8 cellular contexts compared by ENCODE assay signal in the genomic region with DNA sequence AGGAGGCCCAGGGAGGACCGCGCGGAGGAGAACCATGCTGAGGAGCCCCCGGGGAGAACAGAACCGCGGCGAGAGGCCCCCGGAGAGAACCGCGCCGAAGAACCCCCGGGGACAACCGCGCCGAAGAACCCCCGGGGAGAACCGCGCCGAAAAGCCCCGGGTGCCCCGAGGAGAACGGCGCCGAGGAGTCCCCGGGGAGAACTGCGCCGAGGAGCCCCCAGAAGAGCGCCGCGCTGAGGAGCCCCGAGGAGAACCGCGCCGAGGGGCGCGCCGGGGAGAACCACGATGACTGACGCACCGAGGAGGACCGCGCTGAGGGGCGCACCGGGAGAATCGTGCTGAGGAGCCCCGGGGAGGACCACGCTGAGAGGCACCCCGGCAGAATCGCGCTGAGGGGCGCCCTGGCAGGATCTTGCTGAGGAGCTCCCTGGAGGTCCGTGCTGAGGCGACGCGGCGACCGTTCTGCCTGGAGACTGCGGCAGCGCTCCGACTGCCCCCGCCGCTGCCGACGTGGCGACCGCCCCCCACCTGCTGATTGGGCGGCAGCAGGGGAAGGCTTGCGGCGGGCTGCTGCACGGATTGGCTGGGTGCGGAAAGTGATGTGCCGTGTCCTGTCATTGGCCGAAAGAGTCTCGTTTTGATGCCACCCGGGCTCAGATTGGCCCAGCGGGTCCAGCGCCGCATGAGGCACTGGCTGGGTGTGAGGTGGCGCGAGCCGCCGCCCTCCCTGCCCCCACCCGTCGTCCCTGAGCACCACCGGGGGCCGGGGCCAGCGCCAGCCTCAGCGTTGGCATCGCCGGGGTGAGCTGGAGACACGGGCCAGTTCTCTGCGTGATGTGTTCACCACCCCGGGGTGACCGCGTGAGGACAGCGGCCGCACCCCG. TPM values are rescaled to one million over a fixed set of nuclear protein-coding genes. Genes with fewer than 3 reads are reported as not detected.
DNase-seq lines count a peak whose midpoint lies in the region; ATAC-seq, FAIRE-seq and TF ChIP-seq lines count a peak whose summit lies in the region.

A gene (minus strand): TSS at position 464 of the 884 bp plus-strand sequence.

- peaks cover 17% of the 10 kb centered on the region for H3K4me1 Mint-ChIP-seq in astrocyte (ENCODE audit: low read depth, unreplicated experiment)

- H4K20me1 ChIP-seq in astrocyte (ENCODE audit: insufficient read depth, low read length) = peaks cover 45% of the 10 kb centered on the region
- peaks cover 47% of the 10 kb centered on the region for H4K20me1 ChIP-seq in hepatocyte (ENCODE audit: insufficient read depth, poor library complexity, severe bottlenecking)

- H3K4me1 ChIP-seq in astrocyte (ENCODE audit: insufficient read depth, low read length) = peaks cover 7% of the 10 kb centered on the region
- H3K4me1 ChIP-seq in hepatocyte (ENCODE audit: insufficient read depth) = peaks cover 39% of the 10 kb centered on the region

- peak within 1 kb of the TSS; percentile 71 for H3K4me3 ChIP-seq in astrocyte (ENCODE audit: insufficient read depth, low read depth, low read length)
- H3K4me3 ChIP-seq in hepatocyte = peak within 1 kb of the TSS; percentile 69

- FAIRE-seq in astrocyte (lab: Jason Lieb, UNC) = no peak

- ATAC-seq in GM18498 (IDR thresholded peaks at IDR 0.05; ENCODE audit: unreplicated experiment) = peak; percentile 91
- peak; percentile 90 for ATAC-seq in HG02870 (IDR thresholded peaks at IDR 0.05; ENCODE audit: unreplicated experiment)

- H3K27ac ChIP-seq in astrocyte (ENCODE audit: low read depth, low read length) (peak within 1 kb of the TSS; percentile 80), hepatocyte (peak within 1 kb of the TSS; percentile 97)

- TF ChIP-seq CTCF in astrocyte (IDR thresholded peaks at IDR 0.05; ENCODE audit: insufficient read depth, low read depth, low read length) (no peak), hepatocyte (IDR thresholded peaks at IDR 0.05; ENCODE audit: poor library complexity) (no peak)

- no peaks in the 10 kb centered on the region for H3K9me2 ChIP-seq in hepatocyte (replicated peaks; ENCODE audit: insufficient read depth)

- peak within 1 kb of the TSS; percentile 80 for H3K27ac Mint-ChIP-seq in astrocyte (ENCODE audit: unreplicated experiment)

- peaks cover 36% of the 10 kb centered on the region for H3K27me3 Mint-ChIP-seq in astrocyte (ENCODE audit: low read depth, unreplicated experiment)

- DNase-seq in NCI-H146 treated with DMSO at 0.1 percent for 48 hours (lab: John Stamatoyannopoulos, UW; ENCODE audit: unreplicated experiment) = peak; percentile 88
- DNase-seq in T-helper 22 cell (ENCODE audit: low read depth) = peak; percentile 78
- DNase-seq in astrocyte (ENCODE audit: low read depth) = peak; percentile 85
- DNase-seq in hepatocyte (ENCODE audit: low spot score) = peak; percentile 93
- peak; percentile 94 for DNase-seq in retina
- DNase-seq in HK-2 (ENCODE audit: unreplicated experiment) = no peak

- H3K9me3 ChIP-seq in astrocyte (ENCODE audit: insufficient read depth, low read depth, low read length) (no peaks in the 10 kb centered on the region), hepatocyte (ENCODE audit: low read depth) (no peaks in the 10 kb centered on the region)

- WGBS in hepatocyte (ENCODE audit: low lambda C conversion rate, missing lambda C conversion rate) = 58% methylated on average over 44 of the region's 98 CpGs

- peaks cover 50% of the 10 kb centered on the region for H3K79me2 ChIP-seq in astrocyte (ENCODE audit: insufficient read depth, low read length)
- peaks cover 49% of the 10 kb centered on the region for H3K79me2 ChIP-seq in hepatocyte

- H3K9me3 Mint-ChIP-seq in astrocyte (ENCODE audit: unreplicated experiment) = peaks cover 12% of the 10 kb centered on the region

- H3K36me3 ChIP-seq in astrocyte (ENCODE audit: insufficient read depth, low read length) = no peaks in the 10 kb centered on the region
- no peaks in the 10 kb centered on the region for H3K36me3 ChIP-seq in hepatocyte (replicated peaks; ENCODE audit: insufficient read depth, low read depth)

- H3K4me2 ChIP-seq in astrocyte (ENCODE audit: low read length) = peak within 1 kb of the TSS; percentile 87
- peak within 1 kb of the TSS; percentile 93 for H3K4me2 ChIP-seq in hepatocyte

- H2AFZ ChIP-seq in astrocyte (ENCODE audit: low read depth, low read length) (peak within 1 kb of the TSS; percentile 52), hepatocyte (no peak within 1 kb of the TSS)

- peaks cover 7% of the 10 kb centered on the region for H3K36me3 Mint-ChIP-seq in astrocyte (ENCODE audit: low read depth, unreplicated experiment)

- H3K27me3 ChIP-seq in astrocyte (ENCODE audit: insufficient read depth, low read length) (peaks cover 4% of the 10 kb centered on the region), hepatocyte (no peaks in the 10 kb centered on the region)

- H3K9ac ChIP-seq in astrocyte (ENCODE audit: low read length) = peak within 1 kb of the TSS; percentile 84

- H3K4me3 Mint-ChIP-seq in astrocyte (ENCODE audit: unreplicated experiment) = peak within 1 kb of the TSS; percentile 99

RNA-seq across cellular contexts. Expression of the gene that starts here (rescaled TPM):
- total RNA-seq in astrocyte (2.5 TPM in 2 replicates), hepatocyte (6.6 and 7.9 TPM in 2 replicates)
- polyA plus RNA-seq in hepatocyte = 3.1 and 4.0 TPM in 2 replicates
